ENCODE assay signal across 16 cellular contexts in genomic region chrX:103153661-103154060, GRCh38.
DNase-seq lines count a peak whose midpoint lies in the region; ATAC-seq, FAIRE-seq and TF ChIP-seq lines count a peak whose summit lies in the region.
"Had no signal": no experiment of that assay in that cellular context is flagged by ENCODE, and none has a peak within 500 bp of the region (broad histone marks: within the 10 kb centered on the region; RNA-seq: fewer than 3 reads in every experiment).

No MANE protein-coding gene starts in this region.

- TF ChIP-seq POLR2A in breast epithelium (IDR thresholded peaks at IDR 0.05): no peak

- DNase-seq in mammary epithelial cell (peak; percentile 58), breast epithelium (ENCODE audit: low spot score in 2 of 2) (no peak), RWPE2 (ENCODE audit: low spot score) (no peak), keratinocyte (ENCODE audit: low read depth, low spot score) (no peak), globus pallidus (ENCODE audit: low spot score) (no peak)
- DNase-seq: 8988T; ACHN; CD4-positive, CD25-positive, alpha-beta regulatory T cell; DMS79 had no signal

- H3K4me3 ChIP-seq in mammary epithelial cell (replicated peaks in 1 of 3; ENCODE audit: insufficient read depth in 1 of 3, low read depth in 2 of 3, low read length in 3 of 3) (no peak overlapping the region), breast epithelium (no peak overlapping the region), RWPE2 (ENCODE audit: severe bottlenecking) (no peak overlapping the region), keratinocyte (ENCODE audit: control insufficient read depth in 2 of 3, extremely low read depth in 1 of 3, insufficient read depth in 2 of 3, low read depth in 1 of 3, low read length in 3 of 3) (no peak overlapping the region)
- H3K4me3 ChIP-seq: BLaER1 treated with 17β-estradiol and CSF1 and Interleukin-3, amounts not matched to agents 10 nM and 100 nM; HAP-1 had no signal

- ATAC-seq in RWPE2 (ENCODE audit: low read depth) (peak; percentile 35; the same call in 2 of the 3 replicates), HG03095 (IDR thresholded peaks at IDR 0.05; ENCODE audit: unreplicated experiment) (no peak), GM21528 (IDR thresholded peaks at IDR 0.05; ENCODE audit: low FRiP score, unreplicated experiment) (no peak)

- no peaks in the 10 kb centered on the region for H3K9me1 ChIP-seq in keratinocyte (ENCODE audit: control insufficient read depth, extremely low read depth, insufficient read depth, low read length)

- H3K79me2 ChIP-seq in mammary epithelial cell (ENCODE audit: insufficient read depth, low read length) (no peaks in the 10 kb centered on the region), keratinocyte (ENCODE audit: control insufficient read depth, insufficient read depth, low read length) (no peaks in the 10 kb centered on the region)

- H3K36me3 ChIP-seq in mammary epithelial cell (ENCODE audit: insufficient read depth, low read length): no peaks in the 10 kb centered on the region
- H3K36me3 ChIP-seq in breast epithelium: no peaks in the 10 kb centered on the region
- H3K36me3 ChIP-seq in RWPE2 (ENCODE audit: low read depth): no peaks in the 10 kb centered on the region
- no peaks in the 10 kb centered on the region for H3K36me3 ChIP-seq in keratinocyte (ENCODE audit: control insufficient read depth in 2 of 2, extremely low read depth in 1 of 2, insufficient read depth in 2 of 2, low read length in 2 of 2)
- H3K36me3 ChIP-seq: BLaER1 treated with 17β-estradiol and CSF1 and Interleukin-3, amounts not matched to agents 10 nM and 100 nM; HAP-1 had no signal

- H3K4me2 ChIP-seq in mammary epithelial cell (ENCODE audit: insufficient read depth, low read depth, low read length): peak overlapping the region; percentile 18
- H3K4me2 ChIP-seq in keratinocyte (ENCODE audit: control insufficient read depth, extremely low read depth, insufficient read depth, low read depth, low read length): no peak overlapping the region

- no peak for TF ChIP-seq CTCF in mammary epithelial cell (conservative IDR thresholded peaks at IDR 0.05 in 1 of 2, IDR thresholded peaks at IDR 0.05 in 1 of 2; ENCODE audit: extremely low read depth in 1 of 2, insufficient read depth in 1 of 2, low read depth in 1 of 2, low read length in 2 of 2)
- TF ChIP-seq CTCF in breast epithelium (IDR thresholded peaks at IDR 0.05): no peak
- TF ChIP-seq CTCF in RWPE2 (IDR thresholded peaks at IDR 0.05; ENCODE audit: poor library complexity, severe bottlenecking): no peak
- no peak for TF ChIP-seq CTCF in keratinocyte (optimal IDR thresholded peaks at IDR 0.05 in 1 of 3, IDR thresholded peaks at IDR 0.05 in 1 of 3, conservative IDR thresholded peaks at IDR 0.05 in 1 of 3; ENCODE audit: extremely low read depth in 1 of 3, insufficient read depth in 2 of 3, low read length in 3 of 3)

- H3K9ac ChIP-seq in mammary epithelial cell (ENCODE audit: insufficient read depth, low read length) (no peak overlapping the region), keratinocyte (ENCODE audit: control insufficient read depth, extremely low read depth, insufficient read depth, low read length) (no peak overlapping the region)
- H3K9ac ChIP-seq: BLaER1 treated with 17β-estradiol and CSF1 and Interleukin-3, amounts not matched to agents 10 nM and 100 nM had no signal

- H3K27ac ChIP-seq in mammary epithelial cell (ENCODE audit: insufficient read depth, low read depth, low read length) (no peak overlapping the region), breast epithelium (no peak overlapping the region), RWPE2 (ENCODE audit: poor library complexity, severe bottlenecking) (no peak overlapping the region), keratinocyte (ENCODE audit: control insufficient read depth, insufficient read depth, low read length) (no peak overlapping the region)

- H3K27me3 ChIP-seq in mammary epithelial cell (ENCODE audit: insufficient read depth, low read length) (no peaks in the 10 kb centered on the region), breast epithelium (peaks cover 0 to 19% of the 10 kb centered on the region in 2 donors), RWPE2 (ENCODE audit: insufficient read depth, poor library complexity, severe bottlenecking) (no peaks in the 10 kb centered on the region), keratinocyte (ENCODE audit: control insufficient read depth, extremely low read depth, insufficient read depth, low read length) (no peaks in the 10 kb centered on the region)
- H3K27me3 ChIP-seq: BLaER1 treated with 17β-estradiol and CSF1 and Interleukin-3, amounts not matched to agents 10 nM and 100 nM had no signal

- no peak overlapping the region for H2AFZ ChIP-seq in mammary epithelial cell (ENCODE audit: low read depth, low read length)
- H2AFZ ChIP-seq in keratinocyte (ENCODE audit: control insufficient read depth, low read length): no peak overlapping the region

- 7% methylated on average over 2 of the region's 2 CpGs for WGBS in mammary epithelial cell (ENCODE audit: low coverage, missing lambda C conversion rate)

- dilution Hi-C loops in mammary epithelial cell (cut with HindIII; ENCODE audit: low sequenced_read_pairs): loop anchor here (25.0 kb wide), 1 partner anchor 216 kb away; the partner anchor contains the start of gene RAB40AL
- dilution Hi-C loops in keratinocyte (cut with MboI; ENCODE audit: extremely low pct_ligation_motif_present, low sequenced_read_pairs): no loop called here

- peaks cover 27% of the 10 kb centered on the region for H3K4me1 ChIP-seq in mammary epithelial cell (ENCODE audit: insufficient read depth, low read length)
- no peaks in the 10 kb centered on the region for H3K4me1 ChIP-seq in breast epithelium
- peaks cover 20% of the 10 kb centered on the region for H3K4me1 ChIP-seq in RWPE2 (ENCODE audit: insufficient read depth, poor library complexity, severe bottlenecking)
- peaks cover 10% of the 10 kb centered on the region for H3K4me1 ChIP-seq in keratinocyte (ENCODE audit: control insufficient read depth, extremely low read depth, insufficient read depth, low read length)
- H3K4me1 ChIP-seq: HAP-1 had no signal

- H3K9me3 ChIP-seq in mammary epithelial cell (replicated peaks; ENCODE audit: insufficient read depth, low read length) (no peaks in the 10 kb centered on the region), breast epithelium (no peaks in the 10 kb centered on the region), RWPE2 (ENCODE audit: severe bottlenecking) (no peaks in the 10 kb centered on the region), keratinocyte (ENCODE audit: control insufficient read depth, low read depth, low read length) (no peaks in the 10 kb centered on the region)
- H3K9me3 ChIP-seq: HAP-1 had no signal

- peak; percentile 39 for FAIRE-seq in keratinocyte (lab: Jason Lieb, UNC)
- FAIRE-seq: G401.6, GM12891, H1 had no signal

- no peaks in the 10 kb centered on the region for H4K20me1 ChIP-seq in mammary epithelial cell (ENCODE audit: insufficient read depth, low read length)
- H4K20me1 ChIP-seq in keratinocyte (ENCODE audit: control insufficient read depth, extremely low read depth, insufficient read depth, low read length): no peaks in the 10 kb centered on the region
- H4K20me1 ChIP-seq: BLaER1 treated with 17β-estradiol and CSF1 and Interleukin-3, amounts not matched to agents 10 nM and 100 nM had no signal

- no TSS peak for BruUV-seq in mammary epithelial cell (replicated peaks; lab: Mats Ljungman, UMichigan)

- intact Hi-C loops in mammary epithelial cell (cut with micrococcal nuclease): no loop called here
- intact Hi-C loops in breast epithelium (cut with DNase I; ENCODE audit: low total_unique reads): no loop called here

- in situ Hi-C loops in mammary epithelial cell (cut with MboI; ENCODE audit: low sequenced_read_pairs in 2 of 2): no loop called here

- CTCF ChIA-PET in mammary epithelial cell (lab: Charles Lee; ENCODE audit: low non-redundant PET): no interaction called here
